6 cellular contexts compared by ENCODE assay signal in genomic region chr1:1519805-1520505, GRCh38. TPM values are rescaled to one million over a fixed set of nuclear protein-coding genes. Genes with fewer than 3 reads are reported as not detected.
DNase-seq lines count a peak whose midpoint lies in the region; ATAC-seq, FAIRE-seq and TF ChIP-seq lines count a peak whose summit lies in the region.
"Not testable (repeated sequence)": the region's sequence is repeated elsewhere in the genome, so short reads cannot be mapped to it uniquely, and the experiment has no call there.
"Had no signal": no experiment of that assay in that cellular context is flagged by ENCODE, and none has a peak within 500 bp of the region (broad histone marks: within the 10 kb centered on the region; RNA-seq: fewer than 3 reads in every experiment).

No MANE protein-coding gene starts in this region.

- H3K27ac ChIP-seq in upper lobe of left lung, result not testable (repeated sequence)

- 95 to 98% methylated on average over 31 to 38 of the region's 51 CpGs for WGBS in upper lobe of left lung, 2 donors

- TF ChIP-seq EP300 in upper lobe of left lung (IDR thresholded peaks at IDR 0.05), result not testable (repeated sequence)

- DNase-seq in HTR-8/SVneo (ENCODE audit: insufficient read length, low spot score); mucosa of descending colon: not testable (repeated sequence)
- DNase-seq in iPS-NIHi11 (ENCODE audit: low spot score), result peak; percentile 4
- peak in 1 of 2 donors; percentile 87 for DNase-seq in upper lobe of left lung

- H3K4me3 ChIP-seq in mucosa of descending colon, upper lobe of left lung: not testable (repeated sequence)

- not testable (repeated sequence) for H3K36me3 ChIP-seq in mucosa of descending colon (ENCODE audit: low read depth)
- H3K36me3 ChIP-seq in upper lobe of left lung, result peaks cover 0 to 51% (median 37%) of the 10 kb centered on the region in 4 donors

- H3K27me3 ChIP-seq in upper lobe of left lung, result not testable (repeated sequence)

- TF ChIP-seq POLR2A in upper lobe of left lung (IDR thresholded peaks at IDR 0.05), result not testable (repeated sequence)

- not testable (repeated sequence) for TF ChIP-seq CTCF in mucosa of descending colon (IDR thresholded peaks at IDR 0.05); upper lobe of left lung (IDR thresholded peaks at IDR 0.05)

- not testable (repeated sequence) for H3K9me3 ChIP-seq in mucosa of descending colon, upper lobe of left lung

- not testable (repeated sequence) for H3K4me1 ChIP-seq in mucosa of descending colon (ENCODE audit: low read depth); upper lobe of left lung

- ATAC-seq in esophagus mucosa, result peak; percentile 30
- peak; percentile 13 for ATAC-seq in mucosa of descending colon
- peak; percentile 17 to 38 for ATAC-seq in upper lobe of left lung (ENCODE audit: low FRiP score in 2 of 2)

- peak; percentile 46 for FAIRE-seq in HTR-8/SVneo (lab: Jason Lieb, UNC)

- intact Hi-C loops in mucosa of descending colon (cut with DNase I, micrococcal nuclease), result not testable (repeated sequence)

RNA-seq across cellular contexts. Expression of gene ATAD3A, which starts 8.0 kb away (rescaled TPM):
- total RNA-seq in esophagus mucosa (23.2 TPM), mucosa of descending colon (10 to 100 TPM; 18.8 to 35.1 (median 20.8) TPM), upper lobe of left lung (10 to 100 TPM; 18.5 to 31.9 (median 24.0) TPM)

RNA-seq across cellular contexts. Expression of gene TMEM240, which starts 20.5 kb away (rescaled TPM):
- total RNA-seq in esophagus mucosa, result not detected
- total RNA-seq in mucosa of descending colon, result 10 to 100 TPM in 1 of 3 donors, 1 to 10 TPM in 1, not detected in 1; 1.5 to 12.2 TPM
- 1 to 10 TPM in 5 of 6 donors, not detected in 1; 1.8 to 3.6 (median 3.1) TPM for total RNA-seq in upper lobe of left lung
- total RNA-seq: A172 had no signal

RNA-seq across cellular contexts. Expression of gene ATAD3B, which starts 48.4 kb away (rescaled TPM):
- total RNA-seq in esophagus mucosa, result 13.7 TPM
- total RNA-seq in mucosa of descending colon, result 10 to 100 TPM; 22.8 to 30.9 (median 25.4) TPM
- total RNA-seq in upper lobe of left lung, result 100 to 1,000 TPM in 1 of 6 donors, 10 to 100 TPM in 5; 19.9 to 120 (median 26.9) TPM

RNA-seq across cellular contexts. Expression of gene SSU72, which starts 54.7 kb away (rescaled TPM):
- 106 TPM for total RNA-seq in esophagus mucosa
- total RNA-seq in mucosa of descending colon, result 100 to 1,000 TPM; 117 to 123 (median 120) TPM
- total RNA-seq in upper lobe of left lung, result 100 to 1,000 TPM; 122 to 174 (median 146) TPM
